21 cellular contexts compared by ENCODE assay signal in genomic region chr9:133826289-133827085, GRCh38.
DNase-seq lines count a peak whose midpoint lies in the region; ATAC-seq, FAIRE-seq and TF ChIP-seq lines count a peak whose summit lies in the region.
"Had no signal": no experiment of that assay in that cellular context is flagged by ENCODE, and none has a peak within 500 bp of the region (broad histone marks: within the 10 kb centered on the region; RNA-seq: fewer than 3 reads in every experiment).

No MANE protein-coding gene starts in this region.

- no peak overlapping the region for H3K4me2 ChIP-seq in GM12878 (ENCODE audit: control insufficient read depth, insufficient read depth)

- H3K4me3 Mint-ChIP-seq in memory B cell: no peak overlapping the region
- H3K4me3 Mint-ChIP-seq: activated T-helper 17 cell treated with anti-CD3 and anti-CD28 coated beads, Interleukin-2, amount 50 U/mL, for 72 hours; CD4-positive, alpha-beta T cell; natural killer cell treated with Interleukin-12 subunit alpha and Interleukin-12 subunit beta and Interleukin-15 and Interleukin-18, amount 100 ng/mL, for 72 hours; T-helper 2 cell treated with Interferon-gamma antibody and Interleukin-4, amounts not matched to agents 5 μg/mL and 100 μg/mL, for 36 hours had no signal

- RAD21 ChIA-PET in GM12878 (lab: Charles Lee; ENCODE audit: unreplicated experiment): interaction anchor here (4.0 kb wide), 1 partner anchor 168 kb away, joined by 19 read pairs; no protein-coding TSS in a partner anchor

- H3K4me1 ChIP-seq in cardiac muscle cell (ENCODE audit: low read depth) (peaks cover 16% of the 10 kb centered on the region), left ventricle myocardium inferior (peaks cover 9% of the 10 kb centered on the region), GM12878 (ENCODE audit: control insufficient read depth, insufficient read depth, low read length) (peaks cover 30% of the 10 kb centered on the region), vagina (peaks cover 8% of the 10 kb centered on the region), suprapubic skin (no peaks in the 10 kb centered on the region)

- H4K20me1 ChIP-seq in GM12878 (ENCODE audit: control insufficient read depth, insufficient read depth): no peaks in the 10 kb centered on the region

- H2AFZ ChIP-seq in GM12878 (ENCODE audit: control insufficient read depth, low read depth, low read length): no peak overlapping the region

- TF ChIP-seq CTCF in cardiac muscle cell (IDR thresholded peaks at IDR 0.05; ENCODE audit: low read depth, low read length) (no peak), left ventricle myocardium inferior (IDR thresholded peaks at IDR 0.05; ENCODE audit: borderline replicate concordance) (no peak), GM12878 (IDR thresholded peaks at IDR 0.05 in 2 of 3, conservative IDR thresholded peaks at IDR 0.05 in 1 of 3; ENCODE audit: control insufficient read depth in 2 of 3, extremely low read depth in 1 of 3, insufficient read depth in 1 of 3, low read depth in 3 of 3, low read length in 3 of 3) (no peak), vagina (IDR thresholded peaks at IDR 0.05) (no peak), suprapubic skin (IDR thresholded peaks at IDR 0.05) (no peak)

- peaks cover 53% of the 10 kb centered on the region for H3K4me1 Mint-ChIP-seq in memory B cell
- H3K4me1 Mint-ChIP-seq: activated T-helper 17 cell treated with anti-CD3 and anti-CD28 coated beads, Interleukin-2, amount 50 U/mL, for 72 hours had no signal

- intact Hi-C loops in left ventricle myocardium inferior (cut with micrococcal nuclease) (no loop called here), GM12878 (cut with micrococcal nuclease; ENCODE audit: unreplicated experiment) (no loop called here), vagina (cut with DNase I) (no loop called here)

- TF ChIP-seq EP300 in GM12878 (IDR thresholded peaks at IDR 0.05; ENCODE audit: borderline replicate concordance in 1 of 2, control insufficient read depth in 1 of 2, low read depth in 2 of 2, low read length in 2 of 2) (no peak), suprapubic skin (IDR thresholded peaks at IDR 0.05) (no peak)

- H3K9me3 Mint-ChIP-seq in memory B cell: no peaks in the 10 kb centered on the region
- H3K9me3 Mint-ChIP-seq: activated T-helper 17 cell treated with anti-CD3 and anti-CD28 coated beads, Interleukin-2, amount 50 U/mL, for 72 hours; CD4-positive, alpha-beta T cell; natural killer cell treated with Interleukin-12 subunit alpha and Interleukin-12 subunit beta and Interleukin-15 and Interleukin-18, amount 100 ng/mL, for 72 hours; T-helper 2 cell treated with Interferon-gamma antibody and Interleukin-4, amounts not matched to agents 5 μg/mL and 100 μg/mL, for 36 hours had no signal

- CTCF ChIA-PET in GM12878 (lab: Yijun Ruan, JAX): interaction anchor here (1.2 to 1.8 kb wide), 3 partner anchors 33 to 169 kb away, joined by 3 to 7 read pairs (median 4); no protein-coding TSS in a partner anchor

- in situ Hi-C loops in GM12878 (cut with MboI): no loop called here

- peaks cover 5% of the 10 kb centered on the region for H3K36me3 Mint-ChIP-seq in memory B cell
- H3K36me3 Mint-ChIP-seq: natural killer cell treated with Interleukin-12 subunit alpha and Interleukin-12 subunit beta and Interleukin-15 and Interleukin-18, amount 100 ng/mL, for 72 hours had no signal

- H3K27me3 ChIP-seq in cardiac muscle cell (no peaks in the 10 kb centered on the region), left ventricle myocardium inferior (ENCODE audit: low read depth) (no peaks in the 10 kb centered on the region), GM12878 (replicated peaks in 1 of 2; ENCODE audit: control insufficient read depth in 2 of 2, insufficient read depth in 2 of 2, low read length in 1 of 2) (no peaks in the 10 kb centered on the region), vagina (no peaks in the 10 kb centered on the region), suprapubic skin (no peaks in the 10 kb centered on the region)
- H3K27me3 ChIP-seq: tibial nerve had no signal

- H3K4me3 ChIP-seq in cardiac muscle cell (no peak overlapping the region), left ventricle myocardium inferior (no peak overlapping the region), GM12878 (no peak overlapping the region), vagina (no peak overlapping the region), suprapubic skin (no peak overlapping the region)
- H3K4me3 ChIP-seq: tibial nerve had no signal

- peak overlapping the region; percentile 54 for H3K27ac ChIP-seq in cardiac muscle cell
- H3K27ac ChIP-seq in left ventricle myocardium inferior (replicated peaks): no peak overlapping the region
- H3K27ac ChIP-seq in GM12878 (ENCODE audit: control insufficient read depth, insufficient read depth): no peak overlapping the region
- H3K27ac ChIP-seq in vagina: peak overlapping the region; percentile 14
- no peak overlapping the region for H3K27ac ChIP-seq in suprapubic skin
- H3K27ac ChIP-seq: tibial nerve had no signal

- peak overlapping the region; percentile 100 for H3K27ac Mint-ChIP-seq in memory B cell
- H3K27ac Mint-ChIP-seq: activated T-helper 17 cell treated with anti-CD3 and anti-CD28 coated beads, Interleukin-2, amount 50 U/mL, for 72 hours; CD4-positive, alpha-beta T cell; natural killer cell treated with Interleukin-12 subunit alpha and Interleukin-12 subunit beta and Interleukin-15 and Interleukin-18, amount 100 ng/mL, for 72 hours; T-helper 2 cell treated with Interferon-gamma antibody and Interleukin-4, amounts not matched to agents 5 μg/mL and 100 μg/mL, for 36 hours had no signal

- no peak overlapping the region for H3K9ac ChIP-seq in GM12878 (ENCODE audit: control insufficient read depth, insufficient read depth, low read length)

- no TSS peak for BruUV-seq in GM12878 (replicated peaks; lab: Mats Ljungman, UMichigan)

- ATAC-seq in GM12878: no peak
- no peak for ATAC-seq in memory B cell (ENCODE audit: low read depth)
- ATAC-seq in HG02973 (IDR thresholded peaks at IDR 0.05; ENCODE audit: unreplicated experiment): no peak
- no peak for ATAC-seq in HG03159 (IDR thresholded peaks at IDR 0.05; ENCODE audit: unreplicated experiment)
- ATAC-seq: activated CD4-positive, CD25-positive, alpha-beta regulatory T cell treated with anti-CD3 and anti-CD28 coated beads, Interleukin-2, amount 50 U/mL, for 24 hours; activated T-helper 17 cell treated with anti-CD3 and anti-CD28 coated beads, Interleukin-2, amount 50 U/mL, for 72 hours; natural killer cell treated with Interleukin-12 subunit alpha and Interleukin-12 subunit beta and Interleukin-15 and Interleukin-18, amount 100 ng/mL, for 72 hours had no signal

- SMC1A ChIA-PET in GM12878 (lab: Charles Lee; ENCODE audit: uncharacterized antibody, unreplicated experiment): interaction anchor here (0.7 kb wide), 1 partner anchor 167 kb away, joined by 4 read pairs; no protein-coding TSS in a partner anchor

- POLR2A ChIA-PET in GM12878 (lab: Charles Lee): no interaction called here

- no peaks in the 10 kb centered on the region for H3K9me3 ChIP-seq in cardiac muscle cell (ENCODE audit: low read depth)
- no peaks in the 10 kb centered on the region for H3K9me3 ChIP-seq in left ventricle myocardium inferior (replicated peaks)
- H3K9me3 ChIP-seq in GM12878 (replicated peaks; ENCODE audit: control insufficient read depth, insufficient read depth, low read length): no peaks in the 10 kb centered on the region
- no peaks in the 10 kb centered on the region for H3K9me3 ChIP-seq in vagina
- no peaks in the 10 kb centered on the region for H3K9me3 ChIP-seq in suprapubic skin
- H3K9me3 ChIP-seq: tibial nerve had no signal

- FAIRE-seq in GM12878 (lab: Jason Lieb, UNC): no peak
- FAIRE-seq: islet of Langerhans had no signal

- TF ChIP-seq POLR2A in GM12878 (IDR thresholded peaks at IDR 0.05; ENCODE audit: low read depth, low read length) (peak; percentile 36; the same call in 1 of the 2 replicates), vagina (IDR thresholded peaks at IDR 0.05) (no peak), suprapubic skin (IDR thresholded peaks at IDR 0.05) (no peak)

- peaks cover 20% of the 10 kb centered on the region for H3K79me2 ChIP-seq in GM12878 (ENCODE audit: control insufficient read depth, insufficient read depth, low read length)

- DNase-seq in cardiac muscle cell (ENCODE audit: low read depth in 1 of 2, low spot score in 1 of 2) (peak in 1 of 2 donors; percentile 19), left ventricle myocardium inferior (no peak), GM12878 (ENCODE audit: low read depth, low spot score) (no peak), memory B cell (ENCODE audit: low spot score in 2 of 2) (no peak), vagina (ENCODE audit: extremely low spot score in 2 of 2) (no peak), suprapubic skin (ENCODE audit: low spot score in 2 of 2) (no peak)
- DNase-seq: CD4-positive, alpha-beta T cell; DMS79; effector CD4-positive, alpha-beta T cell; NCI-H187 treated with DMSO at 0.1 percent for 48 hours; NCI-H510A treated with DMSO at 0.1 percent for 48 hours; SIG-M5 had no signal

- TF ChIP-seq RAD21 in GM12878 (IDR thresholded peaks at IDR 0.05; ENCODE audit: insufficient read depth, low read depth, low read length): no peak

- WGBS in GM12878 (ENCODE audit: insufficient coverage, insufficient replicate concordance, low lambda C conversion rate, missing lambda C conversion rate): 91% methylated on average over 22 of the region's 22 CpGs
- whole genome bisulfite sequencing in suprapubic skin: 90% methylated on average over 17 of the region's 22 CpGs

- no peaks in the 10 kb centered on the region for H3K27me3 Mint-ChIP-seq in memory B cell
- H3K27me3 Mint-ChIP-seq: activated T-helper 17 cell treated with anti-CD3 and anti-CD28 coated beads, Interleukin-2, amount 50 U/mL, for 72 hours; CD4-positive, alpha-beta T cell; natural killer cell treated with Interleukin-12 subunit alpha and Interleukin-12 subunit beta and Interleukin-15 and Interleukin-18, amount 100 ng/mL, for 72 hours; progenitor cell of endocrine pancreas had no signal

- no peaks in the 10 kb centered on the region for H3K36me3 ChIP-seq in cardiac muscle cell
- no peaks in the 10 kb centered on the region for H3K36me3 ChIP-seq in left ventricle myocardium inferior
- peaks cover 14 to 15% of the 10 kb centered on the region in 2 experiments; a peak in 3 of 4 replicates for H3K36me3 ChIP-seq in GM12878 (ENCODE audit: control insufficient read depth in 2 of 2, insufficient read depth in 2 of 2, low read length in 1 of 2)
- H3K36me3 ChIP-seq in vagina: no peaks in the 10 kb centered on the region
- H3K36me3 ChIP-seq in suprapubic skin: no peaks in the 10 kb centered on the region
- H3K36me3 ChIP-seq: tibial nerve had no signal

TF ChIP-seq in GM12878, 131 proteins besides CTCF, POLR2A, EP300 and RAD21:
- TF ChIP-seq NFXL1 (IDR thresholded peaks at IDR 0.05; ENCODE audit: borderline replicate concordance): no peak
- TF ChIP-seq EGR1 (IDR thresholded peaks at IDR 0.05; ENCODE audit: borderline replicate concordance in 1 of 2, low read depth in 2 of 2, low read length in 2 of 2): no peak

Comparison
In these comparisons a context has a peak if more than half of its experiments do, and no peak if none do; other contexts are left out.
1. H3K27ac ChIP-seq: peak in cardiac muscle cell (single experiment) and vagina (single experiment); none in left ventricle myocardium inferior (single experiment), GM12878 (single experiment) and suprapubic skin (single experiment).